In the genomic region with DNA sequence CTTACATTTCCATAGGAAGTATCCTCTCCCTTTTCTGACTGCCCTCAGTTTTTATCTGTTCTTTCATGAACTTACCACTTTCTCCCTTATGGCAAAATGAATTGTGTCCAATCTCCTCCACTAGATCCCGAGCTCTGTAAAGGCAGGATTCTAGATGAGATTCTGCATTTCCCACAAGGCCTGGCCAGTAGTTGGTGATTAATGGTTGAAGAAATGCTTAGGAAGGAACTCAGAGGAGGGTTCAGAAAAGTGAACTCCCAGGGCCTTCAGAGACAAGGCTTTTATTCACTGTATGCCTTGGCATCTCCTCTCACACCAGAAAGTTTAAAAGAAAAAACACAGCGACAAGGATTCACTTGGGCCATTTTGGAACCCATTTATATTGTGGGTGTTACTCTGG, we compare ENCODE assay signal across 20 cellular contexts.
DNase-seq lines count a peak whose midpoint lies in the region; ATAC-seq and TF ChIP-seq lines count a peak whose summit lies in the region.
"Had no signal": no experiment of that assay in that cellular context is flagged by ENCODE, and none has a peak within 500 bp of the region (broad histone marks: within the 10 kb centered on the region; RNA-seq: fewer than 3 reads in every experiment).

No MANE protein-coding gene starts in this region.

- H3F3A ChIP-seq in GM23338 (replicated peaks; ENCODE audit: low read depth) = no peaks in the 10 kb centered on the region

- H3K27ac ChIP-seq in GM23338 (ENCODE audit: low read depth) (no peak overlapping the region), right atrium auricular region (peak overlapping the region; percentile 50 to 56)
- H3K27ac ChIP-seq in CD4-positive, alpha-beta memory T cell (ENCODE audit: low read depth, low read length) = no peak overlapping the region
- H3K27ac ChIP-seq: epithelial cell of prostate, KMS-11 had no signal

- H3K4me2 ChIP-seq in GM23338 = no peak overlapping the region
- H3K4me2 ChIP-seq: KMS-11 had no signal

- H3K4me1 ChIP-seq in GM23338 (ENCODE audit: insufficient read depth) = no peaks in the 10 kb centered on the region
- H3K4me1 ChIP-seq in right atrium auricular region = peaks cover 0 to 4% of the 10 kb centered on the region in 2 donors
- H3K4me1 ChIP-seq in CD4-positive, alpha-beta memory T cell (ENCODE audit: insufficient read depth, low read length) = no peaks in the 10 kb centered on the region
- H3K4me1 ChIP-seq: gastrocnemius medialis had no signal

- no peaks in the 10 kb centered on the region for H3K36me3 Mint-ChIP-seq in GM23338 (ENCODE audit: low read depth)
- peaks cover 13% of the 10 kb centered on the region for H3K36me3 Mint-ChIP-seq in chondrocyte (ENCODE audit: low read depth)
- H3K36me3 Mint-ChIP-seq in stimulated activated naive B cell treated with anti-CD40 and anti-IgM and Interleukin-4, amounts not matched to agents 10 μg/mL and 1 μg/mL and 100 μg/mL, for 72 hours = peaks cover 0 to 8% of the 10 kb centered on the region in 2 donors
- H3K36me3 Mint-ChIP-seq in CD4-positive, alpha-beta memory T cell = peaks cover 0 to 4% of the 10 kb centered on the region in 2 donors
- H3K36me3 Mint-ChIP-seq: CD4-positive, CD25-positive, alpha-beta regulatory T cell had no signal

- POLR2A ChIA-PET in CD4-positive, alpha-beta memory T cell (lab: Charles Lee; ENCODE audit: partially characterized antibody) = interaction anchor here (1.0 kb wide), 1 partner anchor 10 kb away, joined by 3 read pairs; no protein-coding TSS in a partner anchor

- H3K4me3 Mint-ChIP-seq in GM23338 = no peak overlapping the region
- H3K4me3 Mint-ChIP-seq in chondrocyte (ENCODE audit: unreplicated experiment) = no peak overlapping the region
- no peak overlapping the region for H3K4me3 Mint-ChIP-seq in stimulated activated naive B cell treated with anti-CD40 and anti-IgM and Interleukin-4, amounts not matched to agents 10 μg/mL and 1 μg/mL and 100 μg/mL, for 72 hours
- H3K4me3 Mint-ChIP-seq in CD4-positive, alpha-beta memory T cell = no peak overlapping the region
- H3K4me3 Mint-ChIP-seq: CD4-positive, CD25-positive, alpha-beta regulatory T cell had no signal

- no peak overlapping the region for H3K27ac Mint-ChIP-seq in GM23338
- peak overlapping the region; percentile 78 for H3K27ac Mint-ChIP-seq in chondrocyte (ENCODE audit: unreplicated experiment)
- peak overlapping the region; percentile 83 for H3K27ac Mint-ChIP-seq in stimulated activated naive B cell treated with anti-CD40 and anti-IgM and Interleukin-4, amounts not matched to agents 10 μg/mL and 1 μg/mL and 100 μg/mL, for 72 hours
- H3K27ac Mint-ChIP-seq in CD4-positive, alpha-beta memory T cell = no peak overlapping the region
- H3K27ac Mint-ChIP-seq: CD4-positive, CD25-positive, alpha-beta regulatory T cell had no signal

- no peaks in the 10 kb centered on the region for H3K27me3 ChIP-seq in GM23338 (ENCODE audit: insufficient read depth)
- H3K27me3 ChIP-seq in right atrium auricular region = no peaks in the 10 kb centered on the region
- H3K27me3 ChIP-seq in CD4-positive, alpha-beta memory T cell (ENCODE audit: insufficient read depth, low read length) = no peaks in the 10 kb centered on the region
- H3K27me3 ChIP-seq: gastrocnemius medialis had no signal

- DNase-seq in GM23338 (ENCODE audit: low spot score) = no peak
- DNase-seq in chondrocyte (ENCODE audit: low spot score) = no peak
- DNase-seq in right atrium auricular region (ENCODE audit: low spot score) = no peak
- DNase-seq in stimulated activated naive B cell treated with anti-CD40 and anti-IgM and Interleukin-4, amounts not matched to agents 10 μg/mL and 1 μg/mL and 100 μg/mL, for 72 hours = no peak
- DNase-seq in GOT3 (lab: John Stamatoyannopoulos, UW) = no peak
- DNase-seq in inferior parietal cortex (ENCODE audit: extremely low spot score) = no peak
- no peak for DNase-seq in CD4-positive, alpha-beta memory T cell
- DNase-seq: activated CD4-positive, CD25-positive, alpha-beta regulatory T cell treated with anti-CD3 and anti-CD28 coated beads, Interleukin-2, amount 50 U/mL, for 72 hours; CD4-positive, CD25-positive, alpha-beta regulatory T cell; GDM1; left colon; mucosa of descending colon; MV-4-11; NCI-H187; NCI-H774; SHP77 had no signal

- H2AFZ ChIP-seq in GM23338 = 0 out of 2 replicates have a peak overlapping the region, but pooled peaks have one; percentile 28

- no peaks in the 10 kb centered on the region; the same call in 2 of the 3 replicates for H3K4me1 Mint-ChIP-seq in GM23338
- H3K4me1 Mint-ChIP-seq in chondrocyte (ENCODE audit: low read depth) = peaks cover 40% of the 10 kb centered on the region
- H3K4me1 Mint-ChIP-seq in stimulated activated naive B cell treated with anti-CD40 and anti-IgM and Interleukin-4, amounts not matched to agents 10 μg/mL and 1 μg/mL and 100 μg/mL, for 72 hours = peaks cover 41 to 61% of the 10 kb centered on the region in 2 donors
- no peaks in the 10 kb centered on the region for H3K4me1 Mint-ChIP-seq in CD4-positive, alpha-beta memory T cell
- H3K4me1 Mint-ChIP-seq: CD4-positive, CD25-positive, alpha-beta regulatory T cell had no signal

- no peaks in the 10 kb centered on the region for H3K79me2 ChIP-seq in GM23338 (replicated peaks; ENCODE audit: insufficient read depth)

- no peaks in the 10 kb centered on the region for H3K36me3 ChIP-seq in GM23338 (ENCODE audit: insufficient read depth)
- no peaks in the 10 kb centered on the region for H3K36me3 ChIP-seq in right atrium auricular region
- no peaks in the 10 kb centered on the region for H3K36me3 ChIP-seq in CD4-positive, alpha-beta memory T cell (ENCODE audit: insufficient read depth, low read length)

- intact Hi-C loops in CD4-positive, alpha-beta memory T cell (cut with micrococcal nuclease) = no loop called here

- H4K20me1 ChIP-seq in GM23338 (replicated peaks; ENCODE audit: insufficient read depth) = no peaks in the 10 kb centered on the region

- CTCF ChIA-PET in CD4-positive, alpha-beta memory T cell (lab: Charles Lee; ENCODE audit: partially characterized antibody) = interaction anchor here (1.1 kb wide), 1 partner anchor 14 kb away, joined by 4 read pairs; no protein-coding TSS in a partner anchor

- H3K27me3 Mint-ChIP-seq in GM23338 (ENCODE audit: insufficient read depth, low read depth, poor library complexity) = peaks cover 2% of the 10 kb centered on the region
- H3K27me3 Mint-ChIP-seq in chondrocyte (ENCODE audit: low read depth) = no peaks in the 10 kb centered on the region
- no peaks in the 10 kb centered on the region for H3K27me3 Mint-ChIP-seq in stimulated activated naive B cell treated with anti-CD40 and anti-IgM and Interleukin-4, amounts not matched to agents 10 μg/mL and 1 μg/mL and 100 μg/mL, for 72 hours
- peaks cover 0 to 1% of the 10 kb centered on the region in 2 donors for H3K27me3 Mint-ChIP-seq in CD4-positive, alpha-beta memory T cell

- H3K9me2 ChIP-seq in GM23338 (ENCODE audit: insufficient read depth) = peaks cover 7% of the 10 kb centered on the region; the same call in 1 of the 2 replicates

- H3K4me3 ChIP-seq in GM23338 = no peak overlapping the region
- H3K4me3 ChIP-seq in right atrium auricular region = no peak overlapping the region
- H3K4me3 ChIP-seq in CD4-positive, alpha-beta memory T cell (ENCODE audit: low read length in 2 of 2) = no peak overlapping the region
- H3K4me3 ChIP-seq: gastrocnemius medialis, mucosa of descending colon had no signal

- ATAC-seq in GM23338 (no peak), GM21367 (IDR thresholded peaks at IDR 0.05; ENCODE audit: unreplicated experiment) (no peak)
- no peak for ATAC-seq in stimulated activated naive B cell treated with anti-CD40 and anti-IgM and Interleukin-4, amounts not matched to agents 10 μg/mL and 1 μg/mL and 100 μg/mL, for 72 hours (replicated peaks)
- ATAC-seq: left colon had no signal

- no peaks in the 10 kb centered on the region for H3K9me3 Mint-ChIP-seq in GM23338
- no peaks in the 10 kb centered on the region for H3K9me3 Mint-ChIP-seq in chondrocyte (ENCODE audit: low read depth)
- H3K9me3 Mint-ChIP-seq in stimulated activated naive B cell treated with anti-CD40 and anti-IgM and Interleukin-4, amounts not matched to agents 10 μg/mL and 1 μg/mL and 100 μg/mL, for 72 hours = peaks cover 0 to 2% of the 10 kb centered on the region in 2 donors
- H3K9me3 Mint-ChIP-seq in CD4-positive, alpha-beta memory T cell = no peaks in the 10 kb centered on the region

- H3K9me3 ChIP-seq in right atrium auricular region = no peaks in the 10 kb centered on the region
- no peaks in the 10 kb centered on the region for H3K9me3 ChIP-seq in CD4-positive, alpha-beta memory T cell (ENCODE audit: control insufficient read depth in 1 of 2, low read length in 2 of 2)
- H3K9me3 ChIP-seq: gastrocnemius medialis, mucosa of descending colon had no signal

- no peak for TF ChIP-seq CTCF in GM23338 (conservative IDR thresholded peaks at IDR 0.05; ENCODE audit: low read depth in 2 of 2)
- TF ChIP-seq CTCF in chondrocyte (IDR thresholded peaks at IDR 0.05) = no peak
- no peak for TF ChIP-seq CTCF in right atrium auricular region (IDR thresholded peaks at IDR 0.05)

TF ChIP-seq in GM23338, 12 proteins besides CTCF, POLR2A, EP300 and RAD21 (continues in another document):
- TF ChIP-seq EZH2phosphoT487 (IDR thresholded peaks at IDR 0.05; ENCODE audit: unreplicated experiment) = no peak
- TF ChIP-seq, protein P1, sequence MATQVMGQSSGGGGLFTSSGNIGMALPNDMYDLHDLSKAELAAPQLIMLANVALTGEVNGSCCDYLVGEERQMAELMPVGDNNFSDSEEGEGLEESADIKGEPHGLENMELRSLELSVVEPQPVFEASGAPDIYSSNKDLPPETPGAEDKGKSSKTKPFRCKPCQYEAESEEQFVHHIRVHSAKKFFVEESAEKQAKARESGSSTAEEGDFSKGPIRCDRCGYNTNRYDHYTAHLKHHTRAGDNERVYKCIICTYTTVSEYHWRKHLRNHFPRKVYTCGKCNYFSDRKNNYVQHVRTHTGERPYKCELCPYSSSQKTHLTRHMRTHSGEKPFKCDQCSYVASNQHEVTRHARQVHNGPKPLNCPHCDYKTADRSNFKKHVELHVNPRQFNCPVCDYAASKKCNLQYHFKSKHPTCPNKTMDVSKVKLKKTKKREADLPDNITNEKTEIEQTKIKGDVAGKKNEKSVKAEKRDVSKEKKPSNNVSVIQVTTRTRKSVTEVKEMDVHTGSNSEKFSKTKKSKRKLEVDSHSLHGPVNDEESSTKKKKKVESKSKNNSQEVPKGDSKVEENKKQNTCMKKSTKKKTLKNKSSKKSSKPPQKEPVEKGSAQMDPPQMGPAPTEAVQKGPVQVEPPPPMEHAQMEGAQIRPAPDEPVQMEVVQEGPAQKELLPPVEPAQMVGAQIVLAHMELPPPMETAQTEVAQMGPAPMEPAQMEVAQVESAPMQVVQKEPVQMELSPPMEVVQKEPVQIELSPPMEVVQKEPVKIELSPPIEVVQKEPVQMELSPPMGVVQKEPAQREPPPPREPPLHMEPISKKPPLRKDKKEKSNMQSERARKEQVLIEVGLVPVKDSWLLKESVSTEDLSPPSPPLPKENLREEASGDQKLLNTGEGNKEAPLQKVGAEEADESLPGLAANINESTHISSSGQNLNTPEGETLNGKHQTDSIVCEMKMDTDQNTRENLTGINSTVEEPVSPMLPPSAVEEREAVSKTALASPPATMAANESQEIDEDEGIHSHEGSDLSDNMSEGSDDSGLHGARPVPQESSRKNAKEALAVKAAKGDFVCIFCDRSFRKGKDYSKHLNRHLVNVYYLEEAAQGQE (IDR thresholded peaks at IDR 0.05; ENCODE audit: unreplicated experiment) = no peak

Comparison
In these comparisons a context has a peak if more than half of its experiments do, and no peak if none do; other contexts are left out.
1. H3K27ac ChIP-seq: peak in right atrium auricular region (2 of 2); none in GM23338 (single experiment) and CD4-positive, alpha-beta memory T cell (single experiment).
2. H3K27ac Mint-ChIP-seq: peak in chondrocyte (single experiment) and stimulated activated naive B cell treated with anti-CD40 and anti-IgM and Interleukin-4, amounts not matched to agents 10 μg/mL and 1 μg/mL and 100 μg/mL, for 72 hours (single experiment); none in GM23338 (single experiment) and CD4-positive, alpha-beta memory T cell (0 of 7).